Comparison of ENCODE assay signal across 12 cellular contexts in the genomic region with DNA sequence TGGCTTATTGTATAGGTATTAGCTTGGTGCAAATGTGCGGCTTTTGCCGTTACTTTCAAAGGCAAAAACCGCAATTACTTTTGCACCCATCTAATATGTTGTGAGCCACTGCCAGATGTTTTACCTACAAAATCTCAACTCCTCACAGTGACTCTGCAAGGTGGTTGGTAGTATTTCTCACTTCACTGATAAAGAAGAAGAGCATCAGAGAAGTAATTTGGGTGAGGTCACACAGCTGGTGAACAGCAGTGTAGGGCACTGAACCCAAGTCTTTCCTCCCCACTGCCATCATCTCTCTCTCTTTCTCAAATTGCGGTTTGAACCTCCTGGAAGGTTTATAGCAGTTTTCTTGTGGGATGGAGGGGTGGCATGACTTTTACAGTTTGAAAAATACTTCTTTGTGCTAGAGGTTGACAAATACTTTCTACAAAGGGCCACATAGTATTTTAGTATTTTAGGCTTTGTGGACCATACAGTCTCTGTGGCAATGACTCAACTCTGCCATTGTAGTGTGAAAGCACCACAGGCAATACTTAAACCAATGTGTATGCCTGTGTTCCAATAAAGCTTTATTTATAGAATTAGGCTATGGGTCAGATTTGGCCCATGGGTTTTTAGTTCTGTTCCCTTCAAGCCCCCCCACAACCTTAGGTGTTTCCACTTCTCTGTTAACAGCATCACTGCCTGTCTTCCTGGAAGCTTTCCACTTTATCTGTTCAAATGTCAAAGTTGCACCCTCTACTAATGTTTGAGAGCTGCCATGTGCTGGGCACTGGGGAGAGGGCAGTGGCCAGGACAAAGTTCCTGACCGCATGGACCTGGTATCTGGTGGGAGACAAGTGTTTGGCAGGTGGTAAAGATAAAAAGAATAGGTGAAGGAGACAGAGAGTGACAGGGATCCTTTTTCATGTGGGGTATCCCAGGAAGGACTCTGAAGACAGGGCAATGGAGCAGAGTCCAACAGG. TPM values are rescaled to one million over a fixed set of nuclear protein-coding genes. Genes with fewer than 3 reads are reported as not detected.
"Had no signal": no experiment of that assay in that cellular context is flagged by ENCODE, and none has a peak within 500 bp of the region (broad histone marks: within the 10 kb centered on the region; RNA-seq: fewer than 3 reads in every experiment).

No MANE protein-coding gene starts in this region.

- H3K36me3 ChIP-seq: prostate gland had no signal

- ATAC-seq: activated CD4-positive, alpha-beta T cell treated with anti-CD3 and anti-CD28 coated beads for 36 hours; activated CD8-positive, alpha-beta memory T cell treated with anti-CD3 and anti-CD28 coated beads, Interleukin-2, amount 10 ng/mL, durations not matched to agents 7 days and 5 days; esophagus mucosa; T-helper 17 cell had no signal

- H3K27ac ChIP-seq: prostate gland had no signal

- DNase-seq: activated CD4-positive, alpha-beta memory T cell treated with anti-CD3 and anti-CD28 coated beads for 36 hours; activated CD4-positive, alpha-beta T cell treated with anti-CD3 and anti-CD28 coated beads for 36 hours; activated CD8-positive, alpha-beta memory T cell treated with anti-CD3 and anti-CD28 coated beads, Interleukin-2, amount 10 ng/mL, durations not matched to agents 7 days and 5 days; activated naive CD4-positive, alpha-beta T cell treated with anti-CD3 and anti-CD28 coated beads for 36 hours; activated T-cell treated with anti-CD3 and anti-CD28 coated beads, Interleukin-2, amount 50 U/mL, for 1 hour; kidney glomerular epithelial cell; nephron progenitor cell; stimulated activated CD4-positive, alpha-beta T cell treated with anti-CD3 and anti-CD28 coated beads, Interleukin-1b, Interleukin-23, amount 100 ng/mL, for 48 hours; T-helper 17 cell had no signal

- H3K4me3 ChIP-seq: prostate gland had no signal

- H3K4me1 ChIP-seq: prostate gland had no signal

- H3K9me3 ChIP-seq: prostate gland had no signal

RNA-seq across cellular contexts. Expression of a gene that starts 30.1 kb away (rescaled TPM):
- total RNA-seq: activated CD4-positive, alpha-beta memory T cell treated with anti-CD3 and anti-CD28 coated beads for 36 hours; activated CD4-positive, alpha-beta T cell treated with anti-CD3 and anti-CD28 coated beads for 36 hours; activated CD8-positive, alpha-beta memory T cell treated with anti-CD3 and anti-CD28 coated beads, Interleukin-2, amount 10 ng/mL, durations not matched to agents 7 days and 5 days; activated naive CD4-positive, alpha-beta T cell treated with anti-CD3 and anti-CD28 coated beads for 36 hours; activated T-helper 2 cell treated with anti-CD3 and anti-CD28 coated beads, Interferon-gamma antibody, Interleukin-2, Interleukin-4, amounts not matched to agents 10 μg/mL and 5 μg/mL and 100 μg/mL, durations not matched to agents 14 hours and 24 hours and 36 hours; T-helper 17 cell had no signal
